Comparison of ENCODE assay signal across 9 cellular contexts in genomic region chr15:45185903-45186770, GRCh38. TPM values are rescaled to one million over a fixed set of nuclear protein-coding genes. Genes with fewer than 3 reads are reported as not detected.
A peak's percentile ranks its signal among the peaks of the same experiment; 100 is the strongest.
DNase-seq lines count a peak whose midpoint lies in the region; ATAC-seq and TF ChIP-seq lines count a peak whose summit lies in the region.
"Had no signal": no experiment of that assay in that cellular context is flagged by ENCODE, and none has a peak within 500 bp of the region (broad histone marks: within the 10 kb centered on the region; RNA-seq: fewer than 3 reads in every experiment).

No MANE protein-coding gene starts in this region.

- H3K9me3 ChIP-seq in ES-I3 (ENCODE audit: control insufficient read depth, insufficient read depth, low read length) (no peaks in the 10 kb centered on the region), right atrium auricular region (no peaks in the 10 kb centered on the region), gastrocnemius medialis (no peaks in the 10 kb centered on the region)

- peak overlapping the region; percentile 77 for H3K9ac ChIP-seq in ES-I3 (ENCODE audit: low read depth, low read length)

- POLR2A ChIA-PET in activated B cell treated with CpG ODN at 0.5 μM for 24 hours (lab: Charles Lee): interaction anchor here (0.6 to 2.9 kb wide), 5 partner anchors 12 to 68 kb away, joined by 3 to 48 read pairs (median 7); no protein-coding TSS in a partner anchor

- no peaks in the 10 kb centered on the region for H3K9me3 Mint-ChIP-seq in activated B cell treated with CpG ODN at 0.5 μM for 24 hours

- TF ChIP-seq POLR2A in gastrocnemius medialis (IDR thresholded peaks at IDR 0.05): no peak

- H3K36me3 Mint-ChIP-seq in activated B cell treated with CpG ODN at 0.5 μM for 24 hours (ENCODE audit: low read depth): peaks cover 5% of the 10 kb centered on the region

- CTCF ChIA-PET in activated B cell treated with CpG ODN at 0.5 μM for 24 hours (lab: Charles Lee): interaction anchor here (0.7 to 1.2 kb wide), 3 partner anchors 18 to 92 kb away, joined by 3 to 4 read pairs (median 4); no protein-coding TSS in a partner anchor

- no peaks in the 10 kb centered on the region for H3K27me3 ChIP-seq in right atrium auricular region
- H3K27me3 ChIP-seq in gastrocnemius medialis: no peaks in the 10 kb centered on the region

- peaks cover 29% of the 10 kb centered on the region for H3K4me1 ChIP-seq in ES-I3 (ENCODE audit: insufficient read depth, low read length)
- peaks cover 0 to 26% of the 10 kb centered on the region in 2 donors for H3K4me1 ChIP-seq in right atrium auricular region
- H3K4me1 ChIP-seq in gastrocnemius medialis: peaks cover 11 to 14% of the 10 kb centered on the region in 2 donors

- no peaks in the 10 kb centered on the region for H3K27me3 Mint-ChIP-seq in activated B cell treated with CpG ODN at 0.5 μM for 24 hours

- H3K27ac Mint-ChIP-seq in activated B cell treated with CpG ODN at 0.5 μM for 24 hours: peak overlapping the region; percentile 27

- ATAC-seq in activated B cell treated with CpG ODN at 0.5 μM for 24 hours (ENCODE audit: low read depth) (no peak), gastrocnemius medialis (peak in 1 of 2 donors; percentile 25), GM19351 (IDR thresholded peaks at IDR 0.05; ENCODE audit: unreplicated experiment) (no peak)

- TF ChIP-seq CTCF in activated B cell treated with CpG ODN at 0.5 μM for 24 hours (IDR thresholded peaks at IDR 0.05) (no peak), right atrium auricular region (IDR thresholded peaks at IDR 0.05) (no peak), gastrocnemius medialis (IDR thresholded peaks at IDR 0.05 in 4 of 5, conservative IDR thresholded peaks at IDR 0.05 in 1 of 5) (no peak)

- H3K4me3 Mint-ChIP-seq in activated B cell treated with CpG ODN at 0.5 μM for 24 hours: peak overlapping the region; percentile 82

- intact Hi-C loops in activated B cell treated with CpG ODN at 0.5 μM for 24 hours (cut with micrococcal nuclease) (no loop called here), gastrocnemius medialis (cut with DNase I; ENCODE audit: low total_unique reads) (loop anchor here (2.0 to 10.0 kb wide), 2 partner anchors 19 to 471 kb away; partner anchors contain the start of genes B2M and PATL2)

- H3K4me3 ChIP-seq in right atrium auricular region (peak overlapping the region; percentile 77 to 81), gastrocnemius medialis (peak overlapping the region in 2 of 4 donors; percentile 60 to 63)

- H3K4me1 Mint-ChIP-seq in activated B cell treated with CpG ODN at 0.5 μM for 24 hours: peaks cover 15% of the 10 kb centered on the region

- H3K27ac ChIP-seq in right atrium auricular region (peak overlapping the region; percentile 80 to 81), gastrocnemius medialis (peak overlapping the region; percentile 52 to 72 (median 70))

- DNase-seq in activated B cell treated with CpG ODN at 0.5 μM for 24 hours (no peak), right atrium auricular region (ENCODE audit: low spot score) (no peak), gastrocnemius medialis (no peak), COR-L47 (lab: John Stamatoyannopoulos, UW) (no peak), GM19240 (ENCODE audit: insufficient read length, low spot score) (no peak), epidermal melanocyte (ENCODE audit: insufficient read length, low spot score) (no peak)

- no peaks in the 10 kb centered on the region for H3K36me3 ChIP-seq in ES-I3 (ENCODE audit: insufficient read depth, low read length)
- no peaks in the 10 kb centered on the region for H3K36me3 ChIP-seq in right atrium auricular region
- H3K36me3 ChIP-seq in gastrocnemius medialis: no peaks in the 10 kb centered on the region

- in situ Hi-C loops in gastrocnemius medialis (cut with MboI; ENCODE audit: low sequenced_read_pairs in 4 of 4): loop anchor here in 2 of 4 donors (25.0 kb wide), 1 partner anchor 451 kb away; the partner anchor contains the start of gene SQOR (in 2 of the 2)

RNA-seq across cellular contexts. Expression of gene SHF, which starts 1.6 kb away (rescaled TPM):
- total RNA-seq in activated B cell treated with CpG ODN at 0.5 μM for 24 hours: 5.8 and 8.5 TPM in 2 replicates
- total RNA-seq in right atrium auricular region: 10 to 100 TPM in 1 of 2 donors, 1 to 10 TPM in 1; 4.7 to 12.0 TPM
- total RNA-seq in gastrocnemius medialis: 1 to 10 TPM in 3 of 4 donors, under 1 TPM in 1; 0.80 to 3.3 (median 1.7) TPM

RNA-seq across cellular contexts. Expression of gene DUOX1, which starts 56.3 kb away (rescaled TPM):
- total RNA-seq in activated B cell treated with CpG ODN at 0.5 μM for 24 hours (0.11 and 0.39 TPM in 2 replicates), right atrium auricular region (1 to 10 TPM; 1.1 to 3.6 TPM), gastrocnemius medialis (under 1 TPM in 3 of 4 donors, not detected in 1; 0.07 to 0.56 (median 0.13) TPM)

RNA-seq across cellular contexts. Expression of gene DUOXA1, which starts 56.5 kb away (rescaled TPM):
- total RNA-seq in activated B cell treated with CpG ODN at 0.5 μM for 24 hours (0.15 and 0.33 TPM in 2 replicates), right atrium auricular region (1 to 10 TPM in 1 of 2 donors, under 1 TPM in 1; 0.41 to 2.7 TPM), gastrocnemius medialis (not detected)
- total RNA-seq: kidney epithelial cell had no signal
